In genomic region chr2:50401772-50402653, GRCh38 we compare ENCODE assay signal across 8 cellular contexts.
DNase-seq lines count a peak whose midpoint lies in the region; ATAC-seq, FAIRE-seq and TF ChIP-seq lines count a peak whose summit lies in the region.

No MANE protein-coding gene starts in this region.

- DNase-seq in GM03348 (ENCODE audit: low spot score) (peak; percentile 31), NCI-H1105 treated with DMSO at 0.1 percent for 48 hours (lab: John Stamatoyannopoulos, UW) (peak; percentile 61), SKM-1 treated with dmso at 0.1 percent for 144 hours (lab: John Stamatoyannopoulos, UW; ENCODE audit: unreplicated experiment) (peak; percentile 31), fibroblast of pulmonary artery (ENCODE audit: low read depth) (peak; percentile 78), prostate gland (ENCODE audit: low spot score) (peak; percentile 23), GM12892 (ENCODE audit: insufficient read length) (no peak)

- H3K27ac ChIP-seq in 22Rv1 (no peak overlapping the region), prostate gland (no peak overlapping the region)

- intact Hi-C loops in prostate gland (cut with DNase I): no loop called here

- no peak for FAIRE-seq in GM12892 (lab: Jason Lieb, UNC)

- TF ChIP-seq CTCF in 22Rv1 (IDR thresholded peaks at IDR 0.05) (peak; percentile 76), fibroblast of pulmonary artery (IDR thresholded peaks at IDR 0.05; ENCODE audit: low read length, missing control alignments) (peak; percentile 97), prostate gland (IDR thresholded peaks at IDR 0.05) (peak; percentile 19 to 70 (median 62))

- no peak for TF ChIP-seq POLR2A in prostate gland (IDR thresholded peaks at IDR 0.05)
- TF ChIP-seq POLR2A in GM12892 (IDR thresholded peaks at IDR 0.05; ENCODE audit: low read depth, low read length): no peak

- H3K4me3 ChIP-seq in fibroblast of pulmonary artery (replicated peaks; ENCODE audit: low read depth, low read length) (no peak overlapping the region), prostate gland (no peak overlapping the region)

- 3% methylated on average over 7 of the region's 7 CpGs for WGBS in prostate gland

- no peaks in the 10 kb centered on the region for H3K27me3 ChIP-seq in prostate gland (replicated peaks; ENCODE audit: insufficient read depth)

- no peaks in the 10 kb centered on the region for H3K4me1 ChIP-seq in prostate gland (replicated peaks)

- no peaks in the 10 kb centered on the region for H3K9me3 ChIP-seq in prostate gland

- H3K36me3 ChIP-seq in prostate gland: no peaks in the 10 kb centered on the region

- peak; percentile 53 for ATAC-seq in HG02588 (IDR thresholded peaks at IDR 0.05; ENCODE audit: unreplicated experiment)
